In genomic region chr2:202990501-202990900, GRCh38 we compare ENCODE assay signal across 34 cellular contexts. TPM values are rescaled to one million over a fixed set of nuclear protein-coding genes. Genes with fewer than 3 reads are reported as not detected.
DNase-seq lines count a peak whose midpoint lies in the region; ATAC-seq, FAIRE-seq and TF ChIP-seq lines count a peak whose summit lies in the region.
"Had no signal": no experiment of that assay in that cellular context is flagged by ENCODE, and none has a peak within 500 bp of the region (broad histone marks: within the 10 kb centered on the region; RNA-seq: fewer than 3 reads in every experiment).

No MANE protein-coding gene starts in this region.

- FAIRE-seq in HepG2 (lab: Jason Lieb, UNC): no peak
- FAIRE-seq in D721Med (lab: Jason Lieb, UNC): peak; percentile 29
- FAIRE-seq in K562 (lab: Jason Lieb, UNC): no peak
- FAIRE-seq: A204.1, A549 had no signal

- no peak overlapping the region for H4K91ac ChIP-seq in IMR-90 (ENCODE audit: insufficient read depth, low read depth, low read length)

- no peaks in the 10 kb centered on the region for H3K36me3 ChIP-seq in HepG2 (replicated peaks in 1 of 2; ENCODE audit: control insufficient read depth in 1 of 2, insufficient read depth in 2 of 2, low read length in 2 of 2)
- H3K36me3 ChIP-seq in right lobe of liver: no peaks in the 10 kb centered on the region
- H3K36me3 ChIP-seq in IMR-90 (ENCODE audit: control insufficient read depth, insufficient read depth, low read length): no peaks in the 10 kb centered on the region
- no peaks in the 10 kb centered on the region for H3K36me3 ChIP-seq in K562 (ENCODE audit: control insufficient read depth, insufficient read depth, low read length)
- H3K36me3 ChIP-seq: BE2C; BLaER1; BLaER1 treated with 17β-estradiol and CSF1 and Interleukin-3, amounts not matched to agents 10 nM and 100 nM had no signal

- H3K9me3 ChIP-seq in HepG2 (ENCODE audit: low read length): no peaks in the 10 kb centered on the region
- no peaks in the 10 kb centered on the region for H3K9me3 ChIP-seq in right lobe of liver
- no peaks in the 10 kb centered on the region for H3K9me3 ChIP-seq in IMR-90 (ENCODE audit: control insufficient read depth, insufficient read depth, low read length)
- no peaks in the 10 kb centered on the region for H3K9me3 ChIP-seq in K562 (replicated peaks; ENCODE audit: control insufficient read depth, insufficient read depth, low read depth, low read length)
- H3K9me3 ChIP-seq: A549, BE2C, BLaER1, Caco-2 had no signal

- H2BK15ac ChIP-seq in IMR-90 (ENCODE audit: low read depth, low read length): no peak overlapping the region

- H3K79me1 ChIP-seq in IMR-90 (ENCODE audit: low read depth in 1 of 2, low read length in 2 of 2): no peaks in the 10 kb centered on the region

- H3K9me1 ChIP-seq in IMR-90 (ENCODE audit: insufficient read depth, low read length): no peaks in the 10 kb centered on the region
- H3K9me1 ChIP-seq in K562 (ENCODE audit: control insufficient read depth, insufficient read depth, low read length): no peaks in the 10 kb centered on the region

- H2AK5ac ChIP-seq in IMR-90 (ENCODE audit: low read depth, low read length): no peak overlapping the region

- H3K9ac ChIP-seq in HepG2 (ENCODE audit: insufficient read depth, low read depth, low read length): no peak overlapping the region
- no peak overlapping the region for H3K9ac ChIP-seq in IMR-90 (ENCODE audit: low read depth, low read length)
- no peak overlapping the region for H3K9ac ChIP-seq in K562 (ENCODE audit: insufficient read depth in 1 of 2, low read depth in 2 of 2, low read length in 2 of 2)
- H3K9ac ChIP-seq: BLaER1; BLaER1 treated with 17β-estradiol and CSF1 and Interleukin-3, amounts not matched to agents 10 nM and 100 nM had no signal

- H3K79me2 ChIP-seq in HepG2 (ENCODE audit: insufficient read depth, low read length): no peaks in the 10 kb centered on the region
- H3K79me2 ChIP-seq in K562 (ENCODE audit: control insufficient read depth, insufficient read depth, low read length): no peaks in the 10 kb centered on the region

- no peak overlapping the region for H3K18ac ChIP-seq in IMR-90 (ENCODE audit: low read depth, low read length)

- in situ Hi-C loops in HepG2 (cut with HindIII; ENCODE audit: extremely low pct_ligation_motif_present, low pct_unique_long_range_greater_than_20kb): no loop called here
- in situ Hi-C loops in IMR-90 (cut with MboI; ENCODE audit: low sequenced_read_pairs): no loop called here
- in situ Hi-C loops in K562 (cut with MboI): no loop called here

- no peak overlapping the region for H3K4ac ChIP-seq in IMR-90 (ENCODE audit: low read depth, low read length)

- intact Hi-C loops in HepG2 (cut with micrococcal nuclease; ENCODE audit: unreplicated experiment) (no loop called here), right lobe of liver (cut with DNase I) (no loop called here), IMR-90 (cut with micrococcal nuclease) (loop anchor here (5.0 kb wide), 1 partner anchor 33 kb away; no protein-coding TSS in a partner anchor), K562 (cut with micrococcal nuclease) (no loop called here)

- no peak overlapping the region for H3K23ac ChIP-seq in IMR-90 (ENCODE audit: low read depth, low read length)

- H3K27ac ChIP-seq in HepG2 (ENCODE audit: extremely low read length, insufficient read depth, low read length): no peak overlapping the region
- no peak overlapping the region for H3K27ac ChIP-seq in right lobe of liver
- H3K27ac ChIP-seq in IMR-90 (ENCODE audit: insufficient read depth, low read length): no peak overlapping the region
- no peak overlapping the region for H3K27ac ChIP-seq in K562 (ENCODE audit: extremely low read depth, low read depth, low read length)
- H3K27ac ChIP-seq: 22Rv1; A549; BLaER1; BLaER1 treated with 17β-estradiol and CSF1 and Interleukin-3, amounts not matched to agents 10 nM and 100 nM; C4-2B had no signal

- no peak overlapping the region for H2BK5ac ChIP-seq in IMR-90 (ENCODE audit: low read depth, low read length, poor library complexity, severe bottlenecking)

- TF ChIP-seq EP300 in HepG2 (IDR thresholded peaks at IDR 0.05; ENCODE audit: low read depth in 2 of 2, low read length in 2 of 2) (no peak), HepG2 (CRISPR knock-in tag; IDR thresholded peaks at IDR 0.05; ENCODE audit: borderline replicate concordance) (no peak), K562 (IDR thresholded peaks at IDR 0.05; ENCODE audit: low read length) (no peak)

- DNase-seq in HepG2 (ENCODE audit: low spot score) (no peak), right lobe of liver (no peak), D721Med (ENCODE audit: insufficient read length, low spot score) (no peak), IMR-90 (no peak), K562 (ENCODE audit: extremely low read depth in 1 of 4, low spot score in 3 of 4) (no peak), amniotic stem cell (lab: John Stamatoyannopoulos, UW) (no peak)
- no peak for DNase-seq in activated CD4-positive, alpha-beta T cell treated with anti-CD3 and anti-CD28 coated beads, Interleukin-2, amount 50 U/mL, for 48 hours
- DNase-seq: 8988T; ACHN; AML-193; BE2C; C1 segment of cervical spinal cord; Caco-2; Calu3; CD4-positive, alpha-beta memory T cell; CD4-positive, alpha-beta T cell; CD4-positive, CD25-positive, alpha-beta regulatory T cell; CD8-positive, alpha-beta memory T cell; CD8-positive, alpha-beta T cell; COR-L47; DMS 273 treated with DMSO at 0.1 percent for 48 hours; DMS153; DMS53; DMS79; DMS79 treated with DMSO at 0.1 percent for 48 hours; DND-41; EL had no signal

- 60% methylated on average over 3 of the region's 3 CpGs for WGBS in HepG2 (ENCODE audit: low lambda C conversion rate)
- WGBS in right lobe of liver (ENCODE audit: insufficient coverage, low coverage, low lambda C conversion rate, missing lambda C conversion rate): 44% methylated on average over 3 of the region's 3 CpGs
- no CpG with 5 or more reads among the region's 3 CpGs for WGBS in IMR-90 (ENCODE audit: extremely low coverage in 2 of 2, insufficient read length in 1 of 2), 2 experiments
- WGBS in K562 (ENCODE audit: insufficient coverage, low coverage, missing lambda C conversion rate): 52% methylated on average over 3 of the region's 3 CpGs

- H3K4me1 ChIP-seq in HepG2 (ENCODE audit: insufficient read depth, low read length) (no peaks in the 10 kb centered on the region), right lobe of liver (no peaks in the 10 kb centered on the region), IMR-90 (ENCODE audit: control insufficient read depth, insufficient read depth, low read length) (no peaks in the 10 kb centered on the region), K562 (replicated peaks in 1 of 2; ENCODE audit: control insufficient read depth in 2 of 2, insufficient read depth in 2 of 2, low read length in 2 of 2) (no peaks in the 10 kb centered on the region)
- H3K4me1 ChIP-seq: A549; BE2C; BLaER1; BLaER1 treated with 17β-estradiol and CSF1 and Interleukin-3, amounts not matched to agents 10 nM and 100 nM had no signal

- no peak for TF ChIP-seq RAD21 in HepG2 (CRISPR knock-in tag; IDR thresholded peaks at IDR 0.05)
- no peak for TF ChIP-seq RAD21 in IMR-90 (IDR thresholded peaks at IDR 0.05; ENCODE audit: low read length)
- TF ChIP-seq RAD21 in K562 (CRISPR knock-in tag; conservative IDR thresholded peaks at IDR 0.05 in 1 of 2, IDR thresholded peaks at IDR 0.05 in 1 of 2): no peak

- dilution Hi-C loops in IMR-90 (cut with HindIII; ENCODE audit: low sequenced_read_pairs, unreplicated experiment): no loop called here

- H4K20me1 ChIP-seq in HepG2 (ENCODE audit: insufficient read depth, low read length) (no peaks in the 10 kb centered on the region), IMR-90 (ENCODE audit: insufficient read depth, low read length) (no peaks in the 10 kb centered on the region), K562 (replicated peaks; ENCODE audit: control insufficient read depth, insufficient read depth, low read length) (no peaks in the 10 kb centered on the region)
- H4K20me1 ChIP-seq: BLaER1; BLaER1 treated with 17β-estradiol and CSF1 and Interleukin-3, amounts not matched to agents 10 nM and 100 nM had no signal

- H4K5ac ChIP-seq in IMR-90 (ENCODE audit: low read depth, low read length): no peak overlapping the region

- TF ChIP-seq CTCF in HepG2 (CRISPR knock-in tag; IDR thresholded peaks at IDR 0.05): no peak
- TF ChIP-seq CTCF in right lobe of liver (IDR thresholded peaks at IDR 0.05): no peak
- no peak for TF ChIP-seq CTCF in D721Med (IDR thresholded peaks at IDR 0.05; ENCODE audit: insufficient read depth, missing control alignments)
- TF ChIP-seq CTCF in IMR-90 (conservative IDR thresholded peaks at IDR 0.05; ENCODE audit: low read depth, low read length): no peak
- TF ChIP-seq CTCF in K562 (IDR thresholded peaks at IDR 0.05 in 2 of 3, conservative IDR thresholded peaks at IDR 0.05 in 1 of 3; ENCODE audit: insufficient read depth in 2 of 3, low read depth in 1 of 3, low read length in 3 of 3): no peak

- no peak overlapping the region for H2BK120ac ChIP-seq in IMR-90 (ENCODE audit: low read depth, low read length)

- H3K56ac ChIP-seq in IMR-90 (ENCODE audit: extremely low read depth, insufficient read depth, low read length): no peak overlapping the region

- H4K8ac ChIP-seq in IMR-90 (ENCODE audit: low read depth in 2 of 2, low read length in 2 of 2): no peak overlapping the region

- no peak overlapping the region for H2AFZ ChIP-seq in HepG2 (ENCODE audit: low read length)
- H2AFZ ChIP-seq in IMR-90 (replicated peaks; ENCODE audit: low read length, poor library complexity): no peak overlapping the region
- no peak overlapping the region for H2AFZ ChIP-seq in K562 (ENCODE audit: low read depth, low read length)

- H3K4me3 ChIP-seq in HepG2 (replicated peaks in 1 of 3; ENCODE audit: insufficient read depth in 1 of 3, low read depth in 2 of 3, low read length in 3 of 3): no peak overlapping the region
- no peak overlapping the region for H3K4me3 ChIP-seq in right lobe of liver
- no peak overlapping the region for H3K4me3 ChIP-seq in IMR-90 (ENCODE audit: insufficient read depth, low read depth, low read length)
- no peak overlapping the region for H3K4me3 ChIP-seq in K562
- H3K4me3 ChIP-seq: A549; BLaER1; BLaER1 treated with 17β-estradiol and CSF1 and Interleukin-3, amounts not matched to agents 10 nM and 100 nM had no signal

- no peak overlapping the region for H3K14ac ChIP-seq in IMR-90 (replicated peaks; ENCODE audit: low read depth, low read length)

- no peak overlapping the region for H2BK20ac ChIP-seq in IMR-90 (ENCODE audit: low read depth, low read length)

- no peak for ATAC-seq in HepG2
- no peak for ATAC-seq in right lobe of liver
- ATAC-seq in IMR-90 (ENCODE audit: low read depth): no peak
- no peak for ATAC-seq in K562
- no peak for ATAC-seq in GM21825 (IDR thresholded peaks at IDR 0.05; ENCODE audit: unreplicated experiment)
- ATAC-seq: A549; CD8-positive, alpha-beta T cell had no signal

- H3K4me2 ChIP-seq in HepG2 (ENCODE audit: low read depth, low read length) (no peak overlapping the region), IMR-90 (ENCODE audit: low read depth, low read length) (no peak overlapping the region), K562 (ENCODE audit: insufficient read depth, low read length) (no peak overlapping the region)
- H3K4me2 ChIP-seq: A549; BLaER1; BLaER1 treated with 17β-estradiol and CSF1 and Interleukin-3, amounts not matched to agents 10 nM and 100 nM had no signal

- no peak for TF ChIP-seq POLR2A in HepG2 (IDR thresholded peaks at IDR 0.05; ENCODE audit: insufficient read depth in 1 of 2, low read depth in 2 of 2, low read length in 2 of 2)
- no peak for TF ChIP-seq POLR2A in right lobe of liver (IDR thresholded peaks at IDR 0.05)
- TF ChIP-seq POLR2A in IMR-90 (IDR thresholded peaks at IDR 0.05; ENCODE audit: low read depth, low read length): no peak
- no peak for TF ChIP-seq POLR2A in K562 (conservative IDR thresholded peaks at IDR 0.05)

- no peaks in the 10 kb centered on the region for H3K27me3 ChIP-seq in HepG2 (ENCODE audit: control insufficient read depth in 1 of 2, insufficient read depth in 2 of 2, low read length in 2 of 2)
- no peaks in the 10 kb centered on the region for H3K27me3 ChIP-seq in right lobe of liver
- H3K27me3 ChIP-seq in IMR-90 (ENCODE audit: control insufficient read depth, insufficient read depth, low read length): no peaks in the 10 kb centered on the region
- H3K27me3 ChIP-seq in K562 (ENCODE audit: control insufficient read depth in 2 of 2, insufficient read depth in 2 of 2, low read length in 2 of 2): no peaks in the 10 kb centered on the region
- H3K27me3 ChIP-seq: BE2C; BLaER1; BLaER1 treated with 17β-estradiol and CSF1 and Interleukin-3, amounts not matched to agents 10 nM and 100 nM had no signal

- no peak overlapping the region for H2AK9ac ChIP-seq in IMR-90 (replicated peaks; ENCODE audit: low read depth, low read length, poor library complexity)

- BruUV-seq in HepG2 (replicated peaks; lab: Mats Ljungman, UMichigan) (no TSS peak), IMR-90 (replicated peaks; lab: Mats Ljungman, UMichigan) (no TSS peak), K562 (replicated peaks; lab: Mats Ljungman, UMichigan) (no TSS peak)

- CTCF ChIA-PET in HepG2 (lab: Yijun Ruan, JAX; ENCODE audit: low intra/inter-chr PET ratio, low total read pairs): no interaction called here
- CTCF ChIA-PET in IMR-90 (lab: Yijun Ruan, JAX): no interaction called here
- CTCF ChIA-PET in K562 (lab: Yijun Ruan, JAX; ENCODE audit: low intra/inter-chr PET ratio): no interaction called here

- POLR2A ChIA-PET in HepG2 (lab: Yijun Ruan, JAX) (no interaction called here), IMR-90 (lab: Charles Lee; ENCODE audit: unreplicated experiment) (no interaction called here), K562 (lab: Yijun Ruan, JAX) (no interaction called here)

RNA-seq across cellular contexts. Expression of gene NBEAL1, which starts 24.2 kb away (rescaled TPM):
- total RNA-seq in HepG2 (2016; rRNA removed; fragmentation: Illumina TruSeq; extraction: Trizol) (15.7 and 27.6 TPM in 2 replicates), right lobe of liver (10 to 100 TPM; 16.4 to 28.6 (median 21.9) TPM), IMR-90 (2012; rRNA removed) (38.0 and 52.2 TPM in 2 replicates), K562 (2014; rRNA removed) (3.6 and 7.0 TPM in 2 replicates), K562 (2014; rRNA removed; fragmentation: Illumina TruSeq; extraction: Trizol) (9.7 and 9.9 TPM in 2 replicates), K562 (2015; rRNA removed; fragmentation: Illumina TruSeq; extraction: Trizol) (7.3 and 8.3 TPM in 2 replicates), K562 (2021) (8.4 and 10.1 TPM in 2 replicates)
- 13.4 and 15.5 TPM in 2 replicates for total RNA-seq in HepG2 (2016; cell fraction: cytosol; rRNA removed; fragmentation: Illumina TruSeq; extraction: Trizol; ENCODE audit: low read depth)
- total RNA-seq in HepG2 (2016; cell fraction: insoluble cytoplasmic fraction; rRNA removed; fragmentation: Illumina TruSeq; extraction: Trizol): 17.2 and 22.8 TPM in 2 replicates
- 7.5 and 10.4 TPM in 2 replicates for total RNA-seq in HepG2 (2016; cell fraction: membrane; rRNA removed; fragmentation: Illumina TruSeq; extraction: Trizol)
- 35.0 and 44.5 TPM in 2 replicates for total RNA-seq in HepG2 (2016; cell fraction: nucleus; rRNA removed; fragmentation: Illumina TruSeq; extraction: Trizol)
- polyA plus RNA-seq in HepG2 (2011; rRNA removed) (5.9 and 6.4 TPM in 2 replicates), IMR-90 (2012; rRNA removed) (4.1 and 6.4 TPM in 2 replicates), K562 (2011; rRNA removed) (7.7 and 8.9 TPM in 2 replicates), K562 (2014; fragmentation: Illumina TruSeq; extraction: Trizol) (12.3 and 13.5 TPM in 2 replicates), K562 (2014; fragmentation: Nextera tagmentation; extraction: Ambion mirVana) (1 to 10 TPM; 2.1 to 4.3 TPM), K562 (2014; rRNA removed) (2.6 and 3.2 TPM in 2 replicates)
- 2.5 and 4.2 TPM in 2 replicates for polyA plus RNA-seq in HepG2 (2011; cell fraction: cytosol; rRNA removed)
- polyA plus RNA-seq in HepG2 (2011; cell fraction: nucleus; rRNA removed): 6.1 and 6.4 TPM in 2 replicates
- 7.9 and 9.3 TPM in 2 replicates for polyA plus RNA-seq in HepG2 (2012)
- polyA plus RNA-seq in HepG2 (2016; cell fraction: cytosol; fragmentation: Illumina TruSeq; extraction: Trizol; ENCODE audit: low read depth): 6.0 and 6.1 TPM in 2 replicates
- 5.6 and 6.5 TPM in 2 replicates for polyA plus RNA-seq in HepG2 (2016; cell fraction: insoluble cytoplasmic fraction; fragmentation: Illumina TruSeq; extraction: Trizol; ENCODE audit: low read depth)
- polyA plus RNA-seq in HepG2 (2016; cell fraction: membrane; fragmentation: Illumina TruSeq; extraction: Trizol; ENCODE audit: low read depth): 5.2 and 5.9 TPM in 2 replicates
- polyA plus RNA-seq in HepG2 (2016; cell fraction: nucleus; fragmentation: Illumina TruSeq; extraction: Trizol; ENCODE audit: insufficient read depth, low read depth): 7.0 and 7.9 TPM in 2 replicates
- 11.6 and 19.1 TPM in 2 replicates for polyA minus RNA-seq in HepG2 (2011; rRNA and poly(A)+ RNA removed; ENCODE audit: low replicate concordance)
- 16.7 and 25.3 TPM in 2 replicates for polyA minus RNA-seq in HepG2 (2011; cell fraction: cytosol; rRNA and poly(A)+ RNA removed)
- polyA minus RNA-seq in HepG2 (2011; cell fraction: nucleus; rRNA and poly(A)+ RNA removed): 87.0 and 89.1 TPM in 2 replicates
- 2.6 and 2.8 TPM in 2 replicates for polyA plus RNA-seq in IMR-90 (2012; cell fraction: cytosol; rRNA removed)
- 1.2 and 8.2 TPM in 2 replicates for polyA plus RNA-seq in IMR-90 (2012; cell fraction: nucleus; rRNA removed; ENCODE audit: low replicate concordance)
- 28.1 and 102 TPM in 2 replicates for total RNA-seq in K562 (2011; cell fraction: chromatin; rRNA removed; ENCODE audit: low replicate concordance)
- 12.5 and 14.3 TPM in 2 replicates for total RNA-seq in K562 (2011; cell fraction: nucleolus; rRNA removed)
- 28.3 and 40.3 TPM in 2 replicates for total RNA-seq in K562 (2011; cell fraction: nucleoplasm; rRNA removed)
- polyA plus RNA-seq in K562 (2011; cell fraction: cytosol; rRNA removed): 1.7 and 3.6 TPM in 2 replicates
- polyA plus RNA-seq in K562 (2011; cell fraction: nucleus; rRNA removed): 3.3 and 4.2 TPM in 2 replicates
- 3.3 and 3.8 TPM in 2 replicates for polyA plus RNA-seq in K562 (2012)
- polyA minus RNA-seq in K562 (2011; rRNA and poly(A)+ RNA removed): 33.5 and 41.0 TPM in 2 replicates
- polyA minus RNA-seq in K562 (2011; cell fraction: cytosol; rRNA and poly(A)+ RNA removed): 4.6 and 10.5 TPM in 2 replicates
- polyA minus RNA-seq in K562 (2011; cell fraction: nucleus; rRNA and poly(A)+ RNA removed): 14.8 and 27.4 TPM in 2 replicates

Comparison
In these comparisons a context has a peak if more than half of its experiments do, and no peak if none do; other contexts are left out.
1. Of the 241 proteins assayed by ChIP-seq in both HepG2 and K562: peak only in HepG2: none; only in K562: none; in both: CEBPB and CEBPG; in neither: 239.